In genomic region chr12:93632383-93632782, GRCh38 we compare ENCODE assay signal across 9 cellular contexts.
"Had no signal": no experiment of that assay in that cellular context is flagged by ENCODE, and none has a peak within 500 bp of the region (broad histone marks: within the 10 kb centered on the region; RNA-seq: fewer than 3 reads in every experiment).

No MANE protein-coding gene starts in this region.

- H3K27ac Mint-ChIP-seq: GM23338 had no signal

- H2AFZ ChIP-seq: GM23338 had no signal

- H3K9ac ChIP-seq: KMS-11 had no signal

- DNase-seq: KBM-7 had no signal

- H3K4me1 Mint-ChIP-seq: GM23338 had no signal

- H3K4me3 Mint-ChIP-seq: GM23338 had no signal

- FAIRE-seq: H1, H54, HepG2 had no signal

- ATAC-seq: GM23338, HCT116, HepG2 had no signal

- H3K36me3 ChIP-seq: HAP-1 had no signal

- H3K4me3 ChIP-seq: GM23338, HAP-1 had no signal

- H3K4me2 ChIP-seq: GM23338, KMS-11 had no signal

- H3K9me3 ChIP-seq: HAP-1 had no signal

- H3K27ac ChIP-seq: HL-60, KMS-11 had no signal
